Comparison of ENCODE assay signal across 24 cellular contexts in the genomic region with DNA sequence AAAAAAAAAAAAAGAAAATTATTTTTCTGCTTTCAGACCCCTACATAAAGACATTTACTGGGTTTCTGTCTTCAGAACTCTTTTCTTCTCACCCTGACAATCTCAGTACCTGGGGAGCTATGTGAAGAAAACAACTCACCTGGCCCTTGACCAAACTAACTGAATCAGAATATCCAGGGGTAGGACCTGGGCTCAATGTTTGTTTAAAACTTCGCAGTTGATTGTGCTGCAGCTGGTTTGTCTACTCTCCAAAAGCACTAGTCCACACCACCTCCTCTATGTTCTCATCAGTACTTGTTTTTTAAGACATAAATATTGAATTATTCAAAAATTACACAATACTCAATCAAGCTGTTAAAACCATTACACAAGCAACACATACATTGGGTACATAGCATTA. TPM values are rescaled to one million over a fixed set of nuclear protein-coding genes. Genes with fewer than 3 reads are reported as not detected.
"Had no signal": no experiment of that assay in that cellular context is flagged by ENCODE, and none has a peak within 500 bp of the region (broad histone marks: within the 10 kb centered on the region; RNA-seq: fewer than 3 reads in every experiment).

No MANE protein-coding gene starts in this region.

- H3K36me3 ChIP-seq: prostate gland, right lobe of liver, transverse colon had no signal

- H3K9me3 Mint-ChIP-seq: central memory CD8-positive, alpha-beta T cell; naive thymus-derived CD8-positive, alpha-beta T cell; stimulated activated naive B cell treated with anti-CD40 and anti-IgM and Interleukin-4, amounts not matched to agents 10 μg/mL and 1 μg/mL and 100 μg/mL, for 72 hours; stimulated activated naive CD8-positive, alpha-beta T cell treated with anti-CD3 and anti-CD28 coated beads, Interleukin-15, amount 100 ng/mL, for 72 hours had no signal

- H3K4me3 ChIP-seq: dorsolateral prefrontal cortex, prostate gland, right lobe of liver, testis, transverse colon had no signal

- H3K27ac ChIP-seq: dorsolateral prefrontal cortex, parathyroid adenoma, prostate gland, right lobe of liver, testis, transverse colon had no signal

- H3K27ac Mint-ChIP-seq: stimulated activated naive B cell treated with anti-CD40 and anti-IgM and Interleukin-4, amounts not matched to agents 10 μg/mL and 1 μg/mL and 100 μg/mL, for 72 hours; stimulated activated naive CD8-positive, alpha-beta T cell treated with anti-CD3 and anti-CD28 coated beads, Interleukin-15, amount 100 ng/mL, for 72 hours had no signal

- H3K9ac ChIP-seq: parathyroid adenoma had no signal

- H3K4me3 Mint-ChIP-seq: central memory CD8-positive, alpha-beta T cell; stimulated activated naive B cell treated with anti-CD40 and anti-IgM and Interleukin-4, amounts not matched to agents 10 μg/mL and 1 μg/mL and 100 μg/mL, for 72 hours; stimulated activated naive CD8-positive, alpha-beta T cell treated with anti-CD3 and anti-CD28 coated beads, Interleukin-15, amount 100 ng/mL, for 72 hours had no signal

- FAIRE-seq: frontal cortex had no signal

- DNase-seq: cortex of kidney; dorsolateral prefrontal cortex; effector CD8-positive, alpha-beta T cell; left colon; mammary epithelial cell; naive thymus-derived CD8-positive, alpha-beta T cell; right lobe of liver; stimulated activated CD4-positive, alpha-beta T cell treated with anti-CD3 and anti-CD28 coated beads, Interleukin-1b, Interleukin-23, amount 100 ng/mL, for 48 hours; stimulated activated CD4-positive, alpha-beta T cell treated with anti-CD3 and anti-CD28 coated beads, Interleukin-4, amount 100 ng/mL, for 24 hours; stimulated activated naive B cell treated with anti-CD40 and anti-IgM and Interleukin-4, amounts not matched to agents 10 μg/mL and 1 μg/mL and 100 μg/mL, for 72 hours; stimulated activated naive CD8-positive, alpha-beta T cell treated with anti-CD3 and anti-CD28 coated beads, Interleukin-15, amount 100 ng/mL, for 72 hours; testis; transverse colon had no signal

- H3K9me3 ChIP-seq: prostate gland, right lobe of liver, testis, transverse colon had no signal

- ATAC-seq: left colon; naive thymus-derived CD8-positive, alpha-beta T cell; stimulated activated naive B cell treated with anti-CD40 and anti-IgM and Interleukin-4, amounts not matched to agents 10 μg/mL and 1 μg/mL and 100 μg/mL, for 72 hours; stimulated activated naive CD8-positive, alpha-beta T cell treated with anti-CD3 and anti-CD28 coated beads, Interleukin-15, amount 100 ng/mL, for 72 hours had no signal

- H3K36me3 Mint-ChIP-seq: naive thymus-derived CD8-positive, alpha-beta T cell had no signal

- H3K4me1 ChIP-seq: parathyroid adenoma, prostate gland had no signal

- H3K27me3 ChIP-seq: dorsolateral prefrontal cortex, right lobe of liver, testis had no signal

RNA-seq across cellular contexts. Expression of a gene that starts 56.7 kb away (rescaled TPM):
- total RNA-seq: frontal cortex; kidney epithelial cell; left colon; mesenteric fat pad; mononuclear cell; naive thymus-derived CD8-positive, alpha-beta T cell; omental fat pad; prostate gland; right lobe of liver; subcutaneous adipose tissue; testis; transverse colon; urinary bladder had no signal
- polyA plus RNA-seq: esophagus; naive thymus-derived CD8-positive, alpha-beta T cell; urinary bladder had no signal

RNA-seq across cellular contexts. Expression of a gene that starts 59.1 kb away (rescaled TPM):
- total RNA-seq: naive thymus-derived CD8-positive, alpha-beta T cell had no signal
